ENCODE assay signal across 1 cellular context in genomic region chr2:37764739-37765138, GRCh38.
TF ChIP-seq lines count a peak whose summit lies in the region.

No MANE protein-coding gene starts in this region.

TF ChIP-seq in SK-N-SH treated with all-trans-retinoic acid at 6 μM for 48 hours, 23 proteins besides CTCF, POLR2A, EP300 and RAD21 (continued from another document):
- TF ChIP-seq TSHZ2 (CRISPR knock-in tag; IDR thresholded peaks at IDR 0.05) (no peak), PPARA (CRISPR knock-in tag; IDR thresholded peaks at IDR 0.05; ENCODE audit: borderline replicate concordance) (no peak), BACH2 (CRISPR knock-in tag; IDR thresholded peaks at IDR 0.05; ENCODE audit: borderline replicate concordance) (no peak)
